23 cellular contexts compared by ENCODE assay signal in genomic region chr2:207291287-207292249, GRCh38.
DNase-seq lines count a peak whose midpoint lies in the region; ATAC-seq and TF ChIP-seq lines count a peak whose summit lies in the region.
"Had no signal": no experiment of that assay in that cellular context is flagged by ENCODE, and none has a peak within 500 bp of the region (broad histone marks: within the 10 kb centered on the region; RNA-seq: fewer than 3 reads in every experiment).

No MANE protein-coding gene starts in this region.

- POLR2A ChIA-PET in activated CD4-positive, alpha-beta memory T cell treated with anti-CD3 and anti-CD28 coated beads for 36 hours (lab: Charles Lee) = interaction anchor here (1.2 kb wide), 1 partner anchor 50 kb away, joined by 3 read pairs; no protein-coding TSS in a partner anchor
- POLR2A ChIA-PET in activated CD4-positive, alpha-beta memory T cell treated with anti-CD3 and anti-CD28 coated beads, Interleukin-2, amount 10 ng/mL, durations not matched to agents 7 days and 5 days (lab: Charles Lee) = interaction anchor here (0.7 kb wide), 1 partner anchor 15 kb away, joined by 3 read pairs; no protein-coding TSS in a partner anchor

- ATAC-seq in HG02870 (IDR thresholded peaks at IDR 0.05; ENCODE audit: unreplicated experiment) (peak; percentile 67), heart left ventricle (no peak), Right ventricle myocardium superior (ENCODE audit: poor library complexity) (no peak)
- ATAC-seq in activated T-helper 17 cell treated with anti-CD3 and anti-CD28 coated beads, Interleukin-2, amount 50 U/mL, for 72 hours (replicated peaks) = peak; percentile 69
- ATAC-seq: T-cell had no signal

- no peaks in the 10 kb centered on the region for H3K9me3 ChIP-seq in heart left ventricle
- H3K9me3 ChIP-seq: MG63, upper lobe of left lung had no signal

- no peaks in the 10 kb centered on the region for H3K27me3 ChIP-seq in heart left ventricle
- H3K27me3 ChIP-seq: BLaER1 treated with 17β-estradiol and CSF1 and Interleukin-3, amounts not matched to agents 10 nM and 100 nM; MG63; neural progenitor cell; upper lobe of left lung had no signal

- H3K9me3 Mint-ChIP-seq in activated CD4-positive, alpha-beta memory T cell treated with anti-CD3 and anti-CD28 coated beads for 36 hours = no peaks in the 10 kb centered on the region
- H3K9me3 Mint-ChIP-seq in activated CD4-positive, alpha-beta memory T cell treated with anti-CD3 and anti-CD28 coated beads, Interleukin-2, amount 10 ng/mL, durations not matched to agents 7 days and 5 days = peaks cover 6% of the 10 kb centered on the region
- peaks cover 5% of the 10 kb centered on the region for H3K9me3 Mint-ChIP-seq in activated T-helper 17 cell treated with anti-CD3 and anti-CD28 coated beads, Interleukin-2, amount 50 U/mL, for 72 hours
- H3K9me3 Mint-ChIP-seq: activated naive CD4-positive, alpha-beta T cell treated with anti-CD3 and anti-CD28 coated beads, Interleukin-2, amount 50 U/mL, for 24 hours; dendritic cell treated with granulocyte-macrophage colony-stimulating factor and Interleukin-4, amounts not matched to agents 40 ng/mL and 50 ng/mL, for 4 days; T-cell had no signal

- peaks cover 56% of the 10 kb centered on the region for H3K4me1 Mint-ChIP-seq in activated CD4-positive, alpha-beta memory T cell treated with anti-CD3 and anti-CD28 coated beads for 36 hours (ENCODE audit: low read depth)
- H3K4me1 Mint-ChIP-seq in activated CD4-positive, alpha-beta memory T cell treated with anti-CD3 and anti-CD28 coated beads, Interleukin-2, amount 10 ng/mL, durations not matched to agents 7 days and 5 days = peaks cover 32% of the 10 kb centered on the region
- peaks cover 23% of the 10 kb centered on the region for H3K4me1 Mint-ChIP-seq in activated T-helper 17 cell treated with anti-CD3 and anti-CD28 coated beads, Interleukin-2, amount 50 U/mL, for 72 hours
- H3K4me1 Mint-ChIP-seq: activated naive CD4-positive, alpha-beta T cell treated with anti-CD3 and anti-CD28 coated beads, Interleukin-2, amount 50 U/mL, for 24 hours; T-cell had no signal

- intact Hi-C loops in activated CD4-positive, alpha-beta memory T cell treated with anti-CD3 and anti-CD28 coated beads for 36 hours (cut with micrococcal nuclease) = loop anchor here (1.0 to 2.0 kb wide), 5 partner anchors 20 to 61 kb away; no protein-coding TSS in a partner anchor
- intact Hi-C loops in heart left ventricle (cut with DNase I) = no loop called here
- intact Hi-C loops in Right ventricle myocardium superior (cut with DNase I) = no loop called here

- no peaks in the 10 kb centered on the region for H3K36me3 ChIP-seq in heart left ventricle
- H3K36me3 ChIP-seq: BLaER1 treated with 17β-estradiol and CSF1 and Interleukin-3, amounts not matched to agents 10 nM and 100 nM; MG63; neural progenitor cell; upper lobe of left lung; WERI-Rb-1 had no signal

- peak overlapping the region; percentile 60 for H3K27ac Mint-ChIP-seq in activated CD4-positive, alpha-beta memory T cell treated with anti-CD3 and anti-CD28 coated beads for 36 hours
- H3K27ac Mint-ChIP-seq in activated CD4-positive, alpha-beta memory T cell treated with anti-CD3 and anti-CD28 coated beads, Interleukin-2, amount 10 ng/mL, durations not matched to agents 7 days and 5 days = no peak overlapping the region
- H3K27ac Mint-ChIP-seq in activated T-helper 17 cell treated with anti-CD3 and anti-CD28 coated beads, Interleukin-2, amount 50 U/mL, for 72 hours = peak overlapping the region; percentile 74
- H3K27ac Mint-ChIP-seq: activated naive CD4-positive, alpha-beta T cell treated with anti-CD3 and anti-CD28 coated beads, Interleukin-2, amount 50 U/mL, for 24 hours; brain; dendritic cell treated with granulocyte-macrophage colony-stimulating factor and Interleukin-4, amounts not matched to agents 40 ng/mL and 50 ng/mL, for 4 days; neural progenitor cell; T-cell had no signal

- no peak overlapping the region for H3K4me3 ChIP-seq in heart left ventricle
- H3K4me3 ChIP-seq: BLaER1 treated with 17β-estradiol and CSF1 and Interleukin-3, amounts not matched to agents 10 nM and 100 nM; MG63; neural progenitor cell; upper lobe of left lung had no signal

- CTCF ChIA-PET in activated CD4-positive, alpha-beta memory T cell treated with anti-CD3 and anti-CD28 coated beads for 36 hours (lab: Charles Lee) = interaction anchor here (0.9 kb wide), 1 partner anchor 182 kb away, joined by 4 read pairs; no protein-coding TSS in a partner anchor
- CTCF ChIA-PET in activated CD4-positive, alpha-beta memory T cell treated with anti-CD3 and anti-CD28 coated beads, Interleukin-2, amount 10 ng/mL, durations not matched to agents 7 days and 5 days (lab: Charles Lee) = interaction anchor here (0.7 kb wide), 2 partner anchors 140 to 778 kb away, joined by 3 to 4 read pairs; no protein-coding TSS in a partner anchor

- 93 to 95% (median 94%) methylated on average over 8 of the region's 8 CpGs for WGBS in heart left ventricle, 4 donors

- TF ChIP-seq POLR2A in heart left ventricle (IDR thresholded peaks at IDR 0.05) = no peak

- no peak overlapping the region for H3K4me3 Mint-ChIP-seq in activated CD4-positive, alpha-beta memory T cell treated with anti-CD3 and anti-CD28 coated beads for 36 hours
- H3K4me3 Mint-ChIP-seq in activated CD4-positive, alpha-beta memory T cell treated with anti-CD3 and anti-CD28 coated beads, Interleukin-2, amount 10 ng/mL, durations not matched to agents 7 days and 5 days = no peak overlapping the region
- H3K4me3 Mint-ChIP-seq in activated T-helper 17 cell treated with anti-CD3 and anti-CD28 coated beads, Interleukin-2, amount 50 U/mL, for 72 hours = peak overlapping the region; percentile 33
- H3K4me3 Mint-ChIP-seq: activated naive CD4-positive, alpha-beta T cell treated with anti-CD3 and anti-CD28 coated beads, Interleukin-2, amount 50 U/mL, for 24 hours; brain; dendritic cell treated with granulocyte-macrophage colony-stimulating factor and Interleukin-4, amounts not matched to agents 40 ng/mL and 50 ng/mL, for 4 days; neural progenitor cell; T-cell had no signal

- no peaks in the 10 kb centered on the region for H3K36me3 Mint-ChIP-seq in activated CD4-positive, alpha-beta memory T cell treated with anti-CD3 and anti-CD28 coated beads for 36 hours
- H3K36me3 Mint-ChIP-seq in activated CD4-positive, alpha-beta memory T cell treated with anti-CD3 and anti-CD28 coated beads, Interleukin-2, amount 10 ng/mL, durations not matched to agents 7 days and 5 days (ENCODE audit: low read depth) = peaks cover 7% of the 10 kb centered on the region
- no peaks in the 10 kb centered on the region for H3K36me3 Mint-ChIP-seq in activated T-helper 17 cell treated with anti-CD3 and anti-CD28 coated beads, Interleukin-2, amount 50 U/mL, for 72 hours (ENCODE audit: low read depth)
- H3K36me3 Mint-ChIP-seq: activated naive CD4-positive, alpha-beta T cell treated with anti-CD3 and anti-CD28 coated beads, Interleukin-2, amount 50 U/mL, for 24 hours; brain; T-cell had no signal

- no peak for TF ChIP-seq CTCF in GM20000 (IDR thresholded peaks at IDR 0.05; ENCODE audit: extremely low read depth, missing control alignments)
- no peak for TF ChIP-seq CTCF in heart left ventricle (IDR thresholded peaks at IDR 0.05)

- DNase-seq in activated CD4-positive, alpha-beta memory T cell treated with anti-CD3 and anti-CD28 coated beads for 36 hours = no peak
- no peak for DNase-seq in activated CD4-positive, alpha-beta memory T cell treated with anti-CD3 and anti-CD28 coated beads, Interleukin-2, amount 10 ng/mL, durations not matched to agents 7 days and 5 days
- peak; percentile 20 for DNase-seq in GM20000 (ENCODE audit: low spot score)
- DNase-seq in heart left ventricle = no peak
- no peak for DNase-seq in AG20443 (ENCODE audit: low spot score)
- DNase-seq in Right ventricle myocardium superior = no peak
- DNase-seq: foreskin melanocyte; GDM1; IMR-90; MG63; NCI-H187; stimulated activated CD4-positive, alpha-beta T cell treated with anti-CD3 and anti-CD28 coated beads, Interleukin-12 subunit alpha, Interleukin-12 subunit beta, amount 100 ng/mL, for 4 hours; T-cell; upper lobe of left lung; WERI-Rb-1 had no signal

- peaks cover 4% of the 10 kb centered on the region for H3K27me3 Mint-ChIP-seq in activated CD4-positive, alpha-beta memory T cell treated with anti-CD3 and anti-CD28 coated beads for 36 hours
- H3K27me3 Mint-ChIP-seq in activated CD4-positive, alpha-beta memory T cell treated with anti-CD3 and anti-CD28 coated beads, Interleukin-2, amount 10 ng/mL, durations not matched to agents 7 days and 5 days = no peaks in the 10 kb centered on the region
- H3K27me3 Mint-ChIP-seq in activated T-helper 17 cell treated with anti-CD3 and anti-CD28 coated beads, Interleukin-2, amount 50 U/mL, for 72 hours = no peaks in the 10 kb centered on the region
- H3K27me3 Mint-ChIP-seq: activated naive CD4-positive, alpha-beta T cell treated with anti-CD3 and anti-CD28 coated beads, Interleukin-2, amount 50 U/mL, for 24 hours; T-cell had no signal

- H3K4me1 ChIP-seq in heart left ventricle = peaks cover 0 to 11% (median 2%) of the 10 kb centered on the region in 12 donors
- H3K4me1 ChIP-seq: BLaER1 treated with 17β-estradiol and CSF1 and Interleukin-3, amounts not matched to agents 10 nM and 100 nM had no signal

- no peak overlapping the region for H3K27ac ChIP-seq in heart left ventricle
- H3K27ac ChIP-seq: BLaER1 treated with 17β-estradiol and CSF1 and Interleukin-3, amounts not matched to agents 10 nM and 100 nM; epithelial cell of prostate; neural progenitor cell; upper lobe of left lung; WERI-Rb-1 had no signal

Comparison
In these comparisons a context has a peak if more than half of its experiments do, and no peak if none do; other contexts are left out.
1. ATAC-seq: peak in HG02870 (single experiment) and activated T-helper 17 cell treated with anti-CD3 and anti-CD28 coated beads, Interleukin-2, amount 50 U/mL, for 72 hours (single experiment); none in heart left ventricle (0 of 4) and Right ventricle myocardium superior (single experiment).